Comparison of ENCODE assay signal across 8 cellular contexts in the genomic region with DNA sequence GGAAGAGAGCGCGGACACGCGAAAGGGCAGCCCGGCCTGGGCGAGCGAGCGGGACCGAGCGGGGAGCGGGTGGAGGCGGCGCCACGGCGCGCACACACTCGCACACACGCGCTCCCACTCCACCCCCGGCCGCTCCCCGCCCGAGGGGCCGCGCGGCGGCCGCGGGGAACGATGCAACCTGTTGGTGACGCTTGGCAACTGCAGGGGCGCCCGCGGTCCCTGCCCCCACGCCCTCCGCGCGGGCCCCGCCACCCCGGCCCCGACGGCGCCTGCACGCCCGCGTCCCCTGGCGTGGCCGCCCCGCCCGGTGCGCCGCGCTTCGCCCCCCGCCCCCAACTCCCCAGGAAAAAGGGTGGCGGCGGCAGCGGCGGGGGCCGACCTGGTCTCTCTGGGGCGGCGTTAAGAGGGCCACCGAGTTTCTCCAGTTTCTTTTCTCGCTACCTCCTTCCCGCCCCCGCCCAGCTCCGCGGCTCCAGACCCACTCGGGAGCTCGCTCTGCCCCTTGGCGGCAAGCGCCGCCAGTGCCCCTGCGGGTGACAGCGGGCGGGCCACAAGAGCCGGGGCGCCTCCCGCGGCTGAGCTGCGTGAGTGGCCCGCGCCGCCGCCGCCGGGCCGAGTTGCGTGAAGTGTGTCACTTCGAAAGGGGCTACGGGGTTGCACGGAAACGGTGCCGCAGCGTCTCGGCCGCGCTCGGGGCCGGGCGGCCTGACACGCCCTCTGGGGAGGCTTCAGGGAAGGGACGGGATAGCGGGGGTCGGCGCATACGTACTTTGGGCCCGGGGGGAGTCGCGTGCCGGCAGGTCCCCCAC. TPM values are rescaled to one million over a fixed set of nuclear protein-coding genes. Genes with fewer than 3 reads are reported as not detected.
A peak's percentile ranks its signal among the peaks of the same experiment; 100 is the strongest.
DNase-seq lines count a peak whose midpoint lies in the region; ATAC-seq and TF ChIP-seq lines count a peak whose summit lies in the region.

A gene (minus strand): TSS at position 80 of the 809 bp plus-strand sequence. CDS start 2,847 bp downstream, outside the sequence.

- H3K9me2 ChIP-seq in GM23248 (ENCODE audit: insufficient read depth): no peaks in the 10 kb centered on the region

- H3K4me1 ChIP-seq in GM23248 (ENCODE audit: insufficient read depth) (peaks cover 10% of the 10 kb centered on the region; the same call in 1 of the 2 replicates), adipocyte (ENCODE audit: control insufficient read depth, insufficient read depth, low read length) (peaks cover 2% of the 10 kb centered on the region), heart left ventricle (peaks cover 0 to 38% (median 19%) of the 10 kb centered on the region in 12 donors), upper lobe of right lung (peaks cover 17% of the 10 kb centered on the region)

- peak within 1 kb of the TSS; percentile 95 for H3K4me2 ChIP-seq in GM23248 (ENCODE audit: unreplicated experiment)

- peaks cover 53% of the 10 kb centered on the region for H3F3A ChIP-seq in GM23248 (ENCODE audit: insufficient read depth)

- H4K20me1 ChIP-seq in GM23248 (ENCODE audit: insufficient read depth): no peaks in the 10 kb centered on the region

- H3K4me3 Mint-ChIP-seq in progenitor cell of endocrine pancreas (ENCODE audit: low read depth): peak within 1 kb of the TSS; percentile 94

- peak; percentile 61 to 90 (median 77) for ATAC-seq in heart left ventricle
- peak; percentile 90 for ATAC-seq in upper lobe of right lung

- H3K27me3 Mint-ChIP-seq in progenitor cell of endocrine pancreas: peaks cover 42% of the 10 kb centered on the region

- peak; percentile 37 for DNase-seq in GM04503 (ENCODE audit: low read depth)
- peak; percentile 94 for DNase-seq in GM23248
- peak; percentile 82 for DNase-seq in T follicular helper cell (ENCODE audit: low read depth)
- DNase-seq in adipocyte (ENCODE audit: low read depth): peak; percentile 96
- peak; percentile 90 to 96 (median 92) for DNase-seq in heart left ventricle
- DNase-seq in progenitor cell of endocrine pancreas (ENCODE audit: low spot score, unreplicated experiment): peak; percentile 61
- peak; percentile 95 for DNase-seq in upper lobe of right lung

- peak within 1 kb of the TSS; percentile 60 for H2AFZ ChIP-seq in GM23248

- H3K9ac ChIP-seq in GM23248 (peak within 1 kb of the TSS; percentile 99), adipocyte (ENCODE audit: low read length) (peak within 1 kb of the TSS; percentile 98)

- H3K27me3 ChIP-seq in GM23248 (replicated peaks; ENCODE audit: insufficient read depth) (no peaks in the 10 kb centered on the region), adipocyte (replicated peaks; ENCODE audit: control insufficient read depth, insufficient read depth, low read length) (no peaks in the 10 kb centered on the region), heart left ventricle (no peaks in the 10 kb centered on the region), upper lobe of right lung (no peaks in the 10 kb centered on the region)

- intact Hi-C loops in heart left ventricle (cut with DNase I) (loop anchor here (1.0 to 10.0 kb wide), 31 partner anchors 92 to 741 kb away; no protein-coding TSS in a partner anchor), upper lobe of right lung (cut with DNase I) (no loop called here)

- H3K27ac ChIP-seq in GM23248 (peak within 1 kb of the TSS; percentile 98), heart left ventricle (peak within 1 kb of the TSS; percentile 95 to 100 (median 99)), upper lobe of right lung (peak within 1 kb of the TSS; percentile 100)

- in situ Hi-C loops in GM23248 (cut with MboI): loop anchor here (5.0 to 10.0 kb wide), 2 partner anchors 423 to 741 kb away; no protein-coding TSS in a partner anchor

- H3K36me3 Mint-ChIP-seq in progenitor cell of endocrine pancreas (ENCODE audit: insufficient read depth): no peaks in the 10 kb centered on the region

- peak in 1 of 2 donors; percentile 58 for TF ChIP-seq POLR2A in heart left ventricle (IDR thresholded peaks at IDR 0.05)

- peaks cover 24% of the 10 kb centered on the region for H3K4me1 Mint-ChIP-seq in progenitor cell of endocrine pancreas (ENCODE audit: low read depth)

- H3K36me3 ChIP-seq in GM23248 (ENCODE audit: low read depth) (peaks cover 15% of the 10 kb centered on the region; the same call in 1 of the 2 replicates), adipocyte (ENCODE audit: control insufficient read depth, insufficient read depth, low read length, severe bottlenecking) (peaks cover 10% of the 10 kb centered on the region), heart left ventricle (peaks cover 0 to 15% (median 9%) of the 10 kb centered on the region in 9 donors), upper lobe of right lung (peaks cover 13% of the 10 kb centered on the region)

- peaks cover 47% of the 10 kb centered on the region for H3K79me2 ChIP-seq in GM23248 (ENCODE audit: insufficient read depth)

- TF ChIP-seq CTCF in LNCAP (IDR thresholded peaks at IDR 0.05): peak; percentile 46
- TF ChIP-seq CTCF in heart left ventricle (IDR thresholded peaks at IDR 0.05): peak; percentile 38 to 86 (median 65)
- TF ChIP-seq CTCF in progenitor cell of endocrine pancreas (IDR thresholded peaks at IDR 0.05; ENCODE audit: unreplicated experiment): peak; percentile 58
- TF ChIP-seq CTCF in upper lobe of right lung (IDR thresholded peaks at IDR 0.05): peak; percentile 48

- no peaks in the 10 kb centered on the region for H3K9me3 Mint-ChIP-seq in progenitor cell of endocrine pancreas (ENCODE audit: low read depth)

- WGBS in GM23248 (ENCODE audit: low coverage in 1 of 2, low lambda C conversion rate in 2 of 2, missing lambda C conversion rate in 2 of 2), 2 experiments: 1% methylated on average over 31 to 77 of the region's 111 CpGs
- 0 to 1% (median 1%) methylated on average over 19 to 111 of the region's 111 CpGs for WGBS in heart left ventricle, 4 donors

- H3K4me3 ChIP-seq in GM23248 (peak within 1 kb of the TSS; percentile 99), adipocyte (ENCODE audit: low read length) (peak within 1 kb of the TSS; percentile 93), heart left ventricle (peak within 1 kb of the TSS; percentile 64 to 95 (median 88)), upper lobe of right lung (peak within 1 kb of the TSS; percentile 91)

- no peak within 1 kb of the TSS for H3K27ac Mint-ChIP-seq in progenitor cell of endocrine pancreas

- H3K9me3 ChIP-seq in GM23248 (ENCODE audit: low read depth): no peaks in the 10 kb centered on the region
- H3K9me3 ChIP-seq in adipocyte (ENCODE audit: control insufficient read depth, low read length): no peaks in the 10 kb centered on the region
- no peaks in the 10 kb centered on the region for H3K9me3 ChIP-seq in heart left ventricle
- no peaks in the 10 kb centered on the region for H3K9me3 ChIP-seq in upper lobe of right lung

RNA-seq across cellular contexts. Expression of the gene that starts here (rescaled TPM):
- total RNA-seq in GM23248 (2014; rRNA removed; shearing (Covaris generic)): 121 and 125 TPM in 2 replicates
- polyA plus RNA-seq in GM23248 (2016; fragmentation: Nextera tagmentation; extraction: Ambion mirVana) (100 and 103 TPM in 2 replicates), heart left ventricle (10 to 100 TPM; 10.4 to 21.5 TPM)
- total RNA-seq in heart left ventricle (10 to 100 TPM; 29.6 to 73.7 (median 50.6) TPM), progenitor cell of endocrine pancreas (6.1 and 6.7 TPM in 2 replicates), upper lobe of right lung (101 TPM)

Comparison
In these comparisons a context has a peak if more than half of its experiments do, and no peak if none do; other contexts are left out.
1. Peak in every context shown above with its lines: DNase-seq, ATAC-seq, H3K4me3 ChIP-seq and H3K27ac ChIP-seq.
2. DNase-seq: peak in every context shown above with its lines; median percentile 96 in adipocyte; 95 in upper lobe of right lung; 94 in GM23248; 92 in heart left ventricle; 82 in T follicular helper cell; 61 in progenitor cell of endocrine pancreas; 37 in GM04503.